Comparison of ENCODE assay signal across 9 cellular contexts in the genomic region with DNA sequence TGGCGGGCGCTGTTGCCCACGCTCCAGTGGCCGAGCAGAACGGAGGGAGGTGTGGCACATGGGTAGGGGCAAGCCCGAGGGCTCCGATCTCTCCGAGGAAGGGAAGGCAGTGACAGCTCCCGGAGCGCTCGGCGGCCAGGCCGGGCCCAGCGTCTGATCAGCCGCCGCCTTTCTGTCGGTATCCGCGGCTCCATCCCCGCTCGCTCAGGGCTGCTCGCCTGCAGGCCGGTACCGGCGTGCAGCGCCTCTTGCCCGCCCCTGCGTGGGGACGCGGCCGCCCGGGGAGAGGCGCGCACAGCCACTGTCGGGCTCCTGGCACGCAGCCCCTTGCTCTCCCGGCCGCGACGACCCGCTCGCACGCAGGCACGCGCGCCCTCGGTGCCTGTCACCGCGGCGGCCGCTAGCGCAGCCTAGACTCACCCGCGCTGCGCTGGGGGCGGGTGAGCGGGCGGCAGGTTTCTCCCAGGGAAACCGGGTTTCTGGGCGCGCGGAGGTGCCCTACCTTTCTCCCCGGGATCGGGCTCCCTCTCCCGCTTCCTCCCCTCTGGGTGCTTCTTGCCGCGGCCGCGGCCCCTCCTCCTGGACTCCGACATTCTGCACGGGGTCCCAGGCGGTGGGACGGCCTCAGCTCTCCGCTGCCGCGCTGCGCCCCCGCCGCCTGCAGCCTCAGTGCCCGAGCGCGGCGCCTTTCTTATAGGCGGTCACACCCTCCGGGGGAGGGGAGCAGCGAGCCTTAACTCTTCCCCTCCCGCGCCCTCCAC.
DNase-seq lines count a peak whose midpoint lies in the region; ATAC-seq and TF ChIP-seq lines count a peak whose summit lies in the region.
"Had no signal": no experiment of that assay in that cellular context is flagged by ENCODE, and none has a peak within 500 bp of the region (broad histone marks: within the 10 kb centered on the region; RNA-seq: fewer than 3 reads in every experiment).

No MANE protein-coding gene starts in this region.

- no peak overlapping the region for H3K27ac ChIP-seq in BLaER1 treated with 17β-estradiol and CSF1 and Interleukin-3, amounts not matched to agents 10 nM and 100 nM
- no peak overlapping the region for H3K27ac ChIP-seq in GM23248
- H3K27ac ChIP-seq in sigmoid colon = no peak overlapping the region
- H3K27ac ChIP-seq: adrenal gland had no signal

- no peak for TF ChIP-seq POLR2A in sigmoid colon (IDR thresholded peaks at IDR 0.05)

- H3K4me3 Mint-ChIP-seq in activated naive CD8-positive, alpha-beta T cell treated with anti-CD3 and anti-CD28 coated beads, Interleukin-2, amount 50 U/mL, for 24 hours = no peak overlapping the region

- WGBS in GM23248 (ENCODE audit: low coverage in 1 of 2, low lambda C conversion rate in 2 of 2, missing lambda C conversion rate in 2 of 2), 2 experiments = 3% methylated on average over 39 to 79 of the region's 88 CpGs
- WGBS in sigmoid colon, 2 donors = 1% methylated on average over 88 of the region's 88 CpGs

- H3K36me3 Mint-ChIP-seq in activated naive CD8-positive, alpha-beta T cell treated with anti-CD3 and anti-CD28 coated beads, Interleukin-2, amount 50 U/mL, for 24 hours (ENCODE audit: low read depth) = no peaks in the 10 kb centered on the region

- DNase-seq in GM23248 (peak; percentile 47), sigmoid colon (peak; percentile 61), RKO (ENCODE audit: low spot score) (no peak)
- DNase-seq in activated naive CD8-positive, alpha-beta T cell treated with anti-CD3 and anti-CD28 coated beads, Interleukin-2, amount 50 U/mL, for 24 hours = peak; percentile 5

- H3K36me3 ChIP-seq in BLaER1 treated with 17β-estradiol and CSF1 and Interleukin-3, amounts not matched to agents 10 nM and 100 nM = no peaks in the 10 kb centered on the region
- no peaks in the 10 kb centered on the region for H3K36me3 ChIP-seq in GM23248 (ENCODE audit: low read depth)
- H3K36me3 ChIP-seq in sigmoid colon = no peaks in the 10 kb centered on the region
- H3K36me3 ChIP-seq: adrenal gland had no signal

- no peaks in the 10 kb centered on the region for H3K79me2 ChIP-seq in GM23248 (ENCODE audit: insufficient read depth)

- peaks cover 72 to 91% (median 80%) of the 10 kb centered on the region in 11 experiments for H3K27me3 ChIP-seq in BLaER1 treated with 17β-estradiol and CSF1 and Interleukin-3, amounts not matched to agents 10 nM and 100 nM
- peaks cover 80% of the 10 kb centered on the region for H3K27me3 ChIP-seq in GM23248 (replicated peaks; ENCODE audit: insufficient read depth)
- H3K27me3 ChIP-seq in sigmoid colon = peaks cover 0 to 19% (median 6%) of the 10 kb centered on the region in 3 donors
- H3K27me3 ChIP-seq: adrenal gland had no signal

- peak overlapping the region; percentile 83 to 100 (median 97) for H3K4me2 ChIP-seq in BLaER1 treated with 17β-estradiol and CSF1 and Interleukin-3, amounts not matched to agents 10 nM and 100 nM
- H3K4me2 ChIP-seq in GM23248 (ENCODE audit: unreplicated experiment) = peak overlapping the region; percentile 53

- peak; percentile 27 for ATAC-seq in activated naive CD8-positive, alpha-beta T cell treated with anti-CD3 and anti-CD28 coated beads, Interleukin-2, amount 50 U/mL, for 24 hours
- ATAC-seq in GM19324 (IDR thresholded peaks at IDR 0.05; ENCODE audit: low FRiP score, unreplicated experiment) (no peak), HG03520 (IDR thresholded peaks at IDR 0.05; ENCODE audit: unreplicated experiment) (no peak)

- H3K9ac ChIP-seq in BLaER1 treated with 17β-estradiol and CSF1 and Interleukin-3, amounts not matched to agents 10 nM and 100 nM = peak overlapping the region in 8 of 11 experiments; percentile 14 to 50 (median 40); a peak in 11 of 22 replicates
- H3K9ac ChIP-seq in GM23248 = no peak overlapping the region

- peaks cover 19% of the 10 kb centered on the region for H3K27me3 Mint-ChIP-seq in activated naive CD8-positive, alpha-beta T cell treated with anti-CD3 and anti-CD28 coated beads, Interleukin-2, amount 50 U/mL, for 24 hours

- H3K27ac Mint-ChIP-seq in activated naive CD8-positive, alpha-beta T cell treated with anti-CD3 and anti-CD28 coated beads, Interleukin-2, amount 50 U/mL, for 24 hours = no peak overlapping the region

- H3F3A ChIP-seq in GM23248 (ENCODE audit: insufficient read depth) = no peaks in the 10 kb centered on the region

- H3K9me2 ChIP-seq in GM23248 (ENCODE audit: insufficient read depth) = no peaks in the 10 kb centered on the region

- 0 out of 22 replicates have a peak, but pooled peaks cover 0 to 4% (median 0%) of the 10 kb centered on the region in 11 experiments for H3K9me3 ChIP-seq in BLaER1 treated with 17β-estradiol and CSF1 and Interleukin-3, amounts not matched to agents 10 nM and 100 nM (replicated peaks in 1 of 11)
- no peaks in the 10 kb centered on the region for H3K9me3 ChIP-seq in GM23248 (ENCODE audit: low read depth)
- no peaks in the 10 kb centered on the region for H3K9me3 ChIP-seq in sigmoid colon
- H3K9me3 ChIP-seq: adrenal gland had no signal

- H3K4me1 ChIP-seq in BLaER1 treated with 17β-estradiol and CSF1 and Interleukin-3, amounts not matched to agents 10 nM and 100 nM = peaks cover 15 to 21% (median 17%) of the 10 kb centered on the region in 10 experiments
- H3K4me1 ChIP-seq in GM23248 (ENCODE audit: insufficient read depth) (no peaks in the 10 kb centered on the region), sigmoid colon (peaks cover 0 to 23% (median 21%) of the 10 kb centered on the region in 4 donors)

- peaks cover 0 to 52% (median 23%) of the 10 kb centered on the region in 11 experiments; a peak in 14 of 22 replicates for H4K20me1 ChIP-seq in BLaER1 treated with 17β-estradiol and CSF1 and Interleukin-3, amounts not matched to agents 10 nM and 100 nM
- H4K20me1 ChIP-seq in GM23248 (ENCODE audit: insufficient read depth) = no peaks in the 10 kb centered on the region

- no peak for TF ChIP-seq EP300 in sigmoid colon (IDR thresholded peaks at IDR 0.05)

- no peak overlapping the region for H2AFZ ChIP-seq in GM23248

- TF ChIP-seq CTCF in sigmoid colon (IDR thresholded peaks at IDR 0.05) = no peak

- in situ Hi-C loops in GM23248 (cut with MboI) = no loop called here

- H3K4me1 Mint-ChIP-seq in activated naive CD8-positive, alpha-beta T cell treated with anti-CD3 and anti-CD28 coated beads, Interleukin-2, amount 50 U/mL, for 24 hours = peaks cover 5% of the 10 kb centered on the region

- intact Hi-C loops in sigmoid colon (cut with DNase I) = no loop called here

- H3K9me3 Mint-ChIP-seq in activated naive CD8-positive, alpha-beta T cell treated with anti-CD3 and anti-CD28 coated beads, Interleukin-2, amount 50 U/mL, for 24 hours = no peaks in the 10 kb centered on the region

- H3K4me3 ChIP-seq in BLaER1 treated with 17β-estradiol and CSF1 and Interleukin-3, amounts not matched to agents 10 nM and 100 nM = peak overlapping the region; percentile 50 to 73 (median 62)
- H3K4me3 ChIP-seq in GM23248 (peak overlapping the region; percentile 45), iPS-11a (ENCODE audit: low read depth, low read length) (peak overlapping the region; percentile 55), sigmoid colon (peak overlapping the region; percentile 33 to 59 (median 50))
